Comparison of ENCODE assay signal across 8 cellular contexts in the genomic region with DNA sequence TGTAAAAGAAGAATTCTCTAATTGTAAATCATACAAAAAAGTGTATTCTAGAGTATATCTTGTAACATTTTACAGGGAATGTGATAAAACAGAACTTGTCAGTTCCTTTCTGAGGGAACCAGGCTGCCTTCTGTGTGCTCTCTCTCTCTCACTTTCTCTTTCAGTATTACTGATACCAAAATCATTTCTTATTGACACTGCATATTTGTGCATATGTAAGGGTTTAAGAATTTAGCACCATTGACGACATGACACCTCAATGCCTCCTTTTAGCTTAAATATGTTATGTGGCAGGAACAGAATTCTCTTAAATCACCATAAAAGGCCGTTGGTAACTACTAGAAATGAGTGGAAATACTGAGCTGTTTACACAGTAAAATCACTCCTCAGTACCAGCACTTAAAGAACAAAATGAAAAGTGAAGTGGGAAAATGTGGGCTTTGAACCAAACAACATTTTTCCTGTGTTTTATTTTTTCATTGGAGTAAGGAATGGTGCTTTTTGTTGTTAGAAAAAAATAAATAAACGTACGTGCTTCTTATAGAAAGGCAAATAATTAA.
DNase-seq lines count a peak whose midpoint lies in the region; ATAC-seq and TF ChIP-seq lines count a peak whose summit lies in the region.

No MANE protein-coding gene starts in this region.

- no peak for TF ChIP-seq CTCF in stomach (IDR thresholded peaks at IDR 0.05)
- no peak for TF ChIP-seq CTCF in foreskin keratinocyte (conservative IDR thresholded peaks at IDR 0.05)

- peak; percentile 10 for DNase-seq in NCI-H2196 (lab: John Stamatoyannopoulos, UW; ENCODE audit: unreplicated experiment)
- no peak for DNase-seq in NCI-H2196 treated with DMSO at 0.1 percent for 48 hours (lab: John Stamatoyannopoulos, UW; ENCODE audit: unreplicated experiment)
- DNase-seq in NCI-H2029 treated with DMSO at 0.1 percent for 48 hours (lab: John Stamatoyannopoulos, UW) = peak; percentile 65
- DNase-seq in naive thymus-derived CD4-positive, alpha-beta T cell = no peak
- no peak for DNase-seq in stomach
- DNase-seq in foreskin keratinocyte = no peak

- ATAC-seq in HG02642 (IDR thresholded peaks at IDR 0.05; ENCODE audit: poor library complexity, unreplicated experiment) (peak; percentile 75), foreskin keratinocyte (no peak)
- no peak for ATAC-seq in naive thymus-derived CD4-positive, alpha-beta T cell

- no peaks in the 10 kb centered on the region for H3K27me3 ChIP-seq in neuron (ENCODE audit: insufficient read depth, low read length)
- H3K27me3 ChIP-seq in naive thymus-derived CD4-positive, alpha-beta T cell (ENCODE audit: control insufficient read depth in 2 of 2, insufficient read depth in 2 of 2, low read length in 2 of 2) = no peaks in the 10 kb centered on the region
- H3K27me3 ChIP-seq in stomach = no peaks in the 10 kb centered on the region
- H3K27me3 ChIP-seq in foreskin keratinocyte = no peaks in the 10 kb centered on the region

- H3K36me3 Mint-ChIP-seq in naive thymus-derived CD4-positive, alpha-beta T cell = no peaks in the 10 kb centered on the region

- no peak for TF ChIP-seq POLR2A in stomach (IDR thresholded peaks at IDR 0.05)

- peaks cover 0 to 18% (median 2%) of the 10 kb centered on the region in 11 donors for H3K9me3 Mint-ChIP-seq in naive thymus-derived CD4-positive, alpha-beta T cell

- no peak overlapping the region for H3K4me3 ChIP-seq in neuron (ENCODE audit: low read length)
- no peak overlapping the region for H3K4me3 ChIP-seq in naive thymus-derived CD4-positive, alpha-beta T cell (ENCODE audit: low read length)
- H3K4me3 ChIP-seq in stomach = no peak overlapping the region

- POLR2A ChIA-PET in naive thymus-derived CD4-positive, alpha-beta T cell (lab: Charles Lee) = no interaction called here

- WGBS in stomach, 5 donors = 27 to 39% (median 30%) methylated on average over 4 of the region's 4 CpGs

- H3K4me1 ChIP-seq in neuron (ENCODE audit: insufficient read depth, low read length) = peaks cover 3% of the 10 kb centered on the region
- H3K4me1 ChIP-seq in naive thymus-derived CD4-positive, alpha-beta T cell (ENCODE audit: control insufficient read depth in 2 of 2, insufficient read depth in 2 of 2, low read length in 2 of 2) = no peaks in the 10 kb centered on the region
- H3K4me1 ChIP-seq in stomach = no peaks in the 10 kb centered on the region
- no peaks in the 10 kb centered on the region for H3K4me1 ChIP-seq in foreskin keratinocyte

- no peak overlapping the region for H3K27ac ChIP-seq in naive thymus-derived CD4-positive, alpha-beta T cell (ENCODE audit: low read depth, low read length)
- H3K27ac ChIP-seq in stomach = no peak overlapping the region
- no peak overlapping the region for H3K27ac ChIP-seq in foreskin keratinocyte

- CTCF ChIA-PET in naive thymus-derived CD4-positive, alpha-beta T cell (lab: Charles Lee) = no interaction called here

- H3K4me1 Mint-ChIP-seq in naive thymus-derived CD4-positive, alpha-beta T cell = no peaks in the 10 kb centered on the region

- no peaks in the 10 kb centered on the region for H3K27me3 Mint-ChIP-seq in naive thymus-derived CD4-positive, alpha-beta T cell

- H2AFZ ChIP-seq in neuron (ENCODE audit: low read depth, low read length) = peak overlapping the region; percentile 10

- no peak for TF ChIP-seq EP300 in stomach (IDR thresholded peaks at IDR 0.05)

- H3K27ac Mint-ChIP-seq in naive thymus-derived CD4-positive, alpha-beta T cell = no peak overlapping the region

- H3K9me3 ChIP-seq in neuron (ENCODE audit: low read length) (no peaks in the 10 kb centered on the region), stomach (no peaks in the 10 kb centered on the region)
- no peaks in the 10 kb centered on the region for H3K9me3 ChIP-seq in naive thymus-derived CD4-positive, alpha-beta T cell (ENCODE audit: control insufficient read depth in 2 of 3, low read length in 3 of 3)

- H3K4me3 Mint-ChIP-seq in naive thymus-derived CD4-positive, alpha-beta T cell = no peak overlapping the region

- H3K36me3 ChIP-seq in neuron (ENCODE audit: insufficient read depth, low read length) (no peaks in the 10 kb centered on the region), stomach (no peaks in the 10 kb centered on the region)
- no peaks in the 10 kb centered on the region for H3K36me3 ChIP-seq in naive thymus-derived CD4-positive, alpha-beta T cell (ENCODE audit: control insufficient read depth in 2 of 3, insufficient read depth in 3 of 3, low read length in 3 of 3)

- intact Hi-C loops in naive thymus-derived CD4-positive, alpha-beta T cell (cut with micrococcal nuclease) = no loop called here
- intact Hi-C loops in stomach (cut with DNase I; ENCODE audit: low total_unique reads) = no loop called here

Comparison
In these comparisons a context has a peak if more than half of its experiments do, and no peak if none do; other contexts are left out.
1. DNase-seq: peak in NCI-H2196 (single experiment) and NCI-H2029 treated with DMSO at 0.1 percent for 48 hours (single experiment); none in NCI-H2196 treated with DMSO at 0.1 percent for 48 hours (single experiment), naive thymus-derived CD4-positive, alpha-beta T cell (0 of 9), stomach (single experiment) and foreskin keratinocyte (0 of 2).